In the genomic region with DNA sequence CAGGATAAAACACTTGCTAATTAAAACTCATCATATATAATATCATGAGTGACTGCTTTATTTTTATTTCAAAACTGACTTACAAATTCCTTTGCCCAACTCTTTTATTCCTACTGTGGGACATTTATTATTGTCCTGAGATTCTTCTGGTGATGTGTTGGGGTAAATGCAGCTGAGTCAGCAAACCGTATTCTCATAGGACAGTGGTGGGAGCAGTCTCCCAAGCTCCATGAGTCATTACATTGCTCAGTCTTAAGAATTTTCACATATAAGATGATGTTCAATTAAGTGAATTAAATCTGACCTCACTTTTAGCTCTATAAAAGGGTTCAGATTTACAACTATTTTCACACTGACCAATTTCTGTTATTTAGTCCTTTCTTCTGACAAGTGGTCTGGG, we compare ENCODE assay signal across 17 cellular contexts.
DNase-seq lines count a peak whose midpoint lies in the region; ATAC-seq lines count a peak whose summit lies in the region.
"Had no signal": no experiment of that assay in that cellular context is flagged by ENCODE, and none has a peak within 500 bp of the region (broad histone marks: within the 10 kb centered on the region; RNA-seq: fewer than 3 reads in every experiment).

No MANE protein-coding gene starts in this region.

- ATAC-seq in GM18909 (IDR thresholded peaks at IDR 0.05; ENCODE audit: poor library complexity, unreplicated experiment) = no peak
- no peak for ATAC-seq in naive thymus-derived CD4-positive, alpha-beta T cell
- ATAC-seq: gastroesophageal sphincter; stimulated activated naive CD8-positive, alpha-beta T cell treated with anti-CD3 and anti-CD28 coated beads, Interleukin-15, amount 100 ng/mL, for 72 hours had no signal

- no peaks in the 10 kb centered on the region for H3K36me3 Mint-ChIP-seq in naive thymus-derived CD4-positive, alpha-beta T cell
- H3K36me3 Mint-ChIP-seq: activated CD4-positive, alpha-beta memory T cell treated with anti-CD3 and anti-CD28 coated beads for 36 hours; mesothelial cell of epicardium had no signal

- H3K9me3 ChIP-seq in naive thymus-derived CD4-positive, alpha-beta T cell (ENCODE audit: control insufficient read depth in 2 of 3, low read length in 3 of 3) = no peaks in the 10 kb centered on the region
- H3K9me3 ChIP-seq: gastroesophageal sphincter had no signal

- no peak overlapping the region for H3K27ac ChIP-seq in naive thymus-derived CD4-positive, alpha-beta T cell (ENCODE audit: low read depth, low read length)
- H3K27ac ChIP-seq: gastroesophageal sphincter had no signal

- H3K27ac Mint-ChIP-seq in naive thymus-derived CD4-positive, alpha-beta T cell = no peak overlapping the region
- H3K27ac Mint-ChIP-seq: activated CD4-positive, alpha-beta memory T cell treated with anti-CD3 and anti-CD28 coated beads for 36 hours; immature natural killer cell; mesothelial cell of epicardium; stimulated activated naive CD8-positive, alpha-beta T cell treated with anti-CD3 and anti-CD28 coated beads, Interleukin-15, amount 100 ng/mL, for 72 hours had no signal

- no peaks in the 10 kb centered on the region for H3K4me1 Mint-ChIP-seq in naive thymus-derived CD4-positive, alpha-beta T cell
- H3K4me1 Mint-ChIP-seq: immature natural killer cell; mesothelial cell of epicardium; stimulated activated naive CD8-positive, alpha-beta T cell treated with anti-CD3 and anti-CD28 coated beads, Interleukin-15, amount 100 ng/mL, for 72 hours had no signal

- peak; percentile 20 for DNase-seq in AG08395 (ENCODE audit: low spot score)
- peak; percentile 8 for DNase-seq in M059J (ENCODE audit: low read depth)
- peak; percentile 87 for DNase-seq in astrocyte of the hippocampus (ENCODE audit: low read depth, low spot score)
- DNase-seq in glomerular visceral epithelial cell (ENCODE audit: extremely low spot score) = peak; percentile 76
- no peak for DNase-seq in NCI-H1694 (lab: John Stamatoyannopoulos, UW)
- DNase-seq in NCI-H1417 (lab: John Stamatoyannopoulos, UW) = no peak
- DNase-seq in naive thymus-derived CD4-positive, alpha-beta T cell = no peak
- DNase-seq: activated CD4-positive, alpha-beta memory T cell treated with anti-CD3 and anti-CD28 coated beads for 36 hours; amygdala; immature natural killer cell; NCI-H2029 treated with DMSO at 0.1 percent for 48 hours; occipital lobe; stimulated activated naive CD8-positive, alpha-beta T cell treated with anti-CD3 and anti-CD28 coated beads, Interleukin-15, amount 100 ng/mL, for 72 hours had no signal

- H3K27me3 Mint-ChIP-seq in naive thymus-derived CD4-positive, alpha-beta T cell = no peaks in the 10 kb centered on the region
- H3K27me3 Mint-ChIP-seq: activated CD4-positive, alpha-beta memory T cell treated with anti-CD3 and anti-CD28 coated beads for 36 hours; stimulated activated naive CD8-positive, alpha-beta T cell treated with anti-CD3 and anti-CD28 coated beads, Interleukin-15, amount 100 ng/mL, for 72 hours had no signal

- H3K36me3 ChIP-seq in naive thymus-derived CD4-positive, alpha-beta T cell (ENCODE audit: control insufficient read depth in 2 of 3, insufficient read depth in 3 of 3, low read length in 3 of 3) = no peaks in the 10 kb centered on the region
- H3K36me3 ChIP-seq: gastroesophageal sphincter had no signal

- POLR2A ChIA-PET in naive thymus-derived CD4-positive, alpha-beta T cell (lab: Charles Lee) = no interaction called here

- no peak overlapping the region for H3K4me3 Mint-ChIP-seq in naive thymus-derived CD4-positive, alpha-beta T cell
- H3K4me3 Mint-ChIP-seq: activated CD4-positive, alpha-beta memory T cell treated with anti-CD3 and anti-CD28 coated beads for 36 hours; immature natural killer cell; mesothelial cell of epicardium; stimulated activated naive CD8-positive, alpha-beta T cell treated with anti-CD3 and anti-CD28 coated beads, Interleukin-15, amount 100 ng/mL, for 72 hours had no signal

- CTCF ChIA-PET in naive thymus-derived CD4-positive, alpha-beta T cell (lab: Charles Lee) = no interaction called here

- H3K4me3 ChIP-seq in naive thymus-derived CD4-positive, alpha-beta T cell (ENCODE audit: low read length) = no peak overlapping the region
- H3K4me3 ChIP-seq: gastroesophageal sphincter, smooth muscle cell had no signal

- H3K4me1 ChIP-seq in naive thymus-derived CD4-positive, alpha-beta T cell (ENCODE audit: control insufficient read depth in 2 of 2, insufficient read depth in 2 of 2, low read length in 2 of 2) = no peaks in the 10 kb centered on the region
- H3K4me1 ChIP-seq: gastroesophageal sphincter had no signal

- intact Hi-C loops in naive thymus-derived CD4-positive, alpha-beta T cell (cut with micrococcal nuclease) = no loop called here

- no peaks in the 10 kb centered on the region for H3K27me3 ChIP-seq in naive thymus-derived CD4-positive, alpha-beta T cell (ENCODE audit: control insufficient read depth in 2 of 2, insufficient read depth in 2 of 2, low read length in 2 of 2)
- H3K27me3 ChIP-seq: gastroesophageal sphincter had no signal

- peaks cover 0 to 9% (median 3%) of the 10 kb centered on the region in 11 donors for H3K9me3 Mint-ChIP-seq in naive thymus-derived CD4-positive, alpha-beta T cell
- H3K9me3 Mint-ChIP-seq: mesothelial cell of epicardium; stimulated activated naive CD8-positive, alpha-beta T cell treated with anti-CD3 and anti-CD28 coated beads, Interleukin-15, amount 100 ng/mL, for 72 hours had no signal

Comparison
In these comparisons a context has a peak if more than half of its experiments do, and no peak if none do; other contexts are left out.
1. DNase-seq: peak in AG08395 (single experiment), M059J (single experiment), astrocyte of the hippocampus (single experiment) and glomerular visceral epithelial cell (single experiment); none in NCI-H1694 (single experiment), NCI-H1417 (0 of 3) and naive thymus-derived CD4-positive, alpha-beta T cell (0 of 9).